ENCODE assay signal across 11 cellular contexts in genomic region chr22:28116261-28116673, GRCh38.
DNase-seq lines count a peak whose midpoint lies in the region; TF ChIP-seq lines count a peak whose summit lies in the region.
"Had no signal": no experiment of that assay in that cellular context is flagged by ENCODE, and none has a peak within 500 bp of the region (broad histone marks: within the 10 kb centered on the region; RNA-seq: fewer than 3 reads in every experiment).

No MANE protein-coding gene starts in this region.

- H3K36me3 ChIP-seq in osteoblast (ENCODE audit: insufficient read depth, low read length) (no peaks in the 10 kb centered on the region), stomach (no peaks in the 10 kb centered on the region)

- intact Hi-C loops in stomach (cut with DNase I; ENCODE audit: low total_unique reads): no loop called here

- H3K4me1 Mint-ChIP-seq in activated CD4-positive, alpha-beta memory T cell treated with anti-CD3 and anti-CD28 coated beads, Interleukin-2, amount 10 ng/mL, durations not matched to agents 7 days and 5 days: no peaks in the 10 kb centered on the region
- H3K4me1 Mint-ChIP-seq: activated CD4-positive, alpha-beta T cell treated with anti-CD3 and anti-CD28 coated beads, Interleukin-2, amount 10 ng/mL, durations not matched to agents 24 days and 14 days had no signal

- CTCF ChIA-PET in activated CD4-positive, alpha-beta memory T cell treated with anti-CD3 and anti-CD28 coated beads, Interleukin-2, amount 10 ng/mL, durations not matched to agents 7 days and 5 days (lab: Charles Lee): no interaction called here

- no peak for TF ChIP-seq CTCF in fibroblast of pulmonary artery (IDR thresholded peaks at IDR 0.05; ENCODE audit: low read length, missing control alignments)
- no peak for TF ChIP-seq CTCF in osteoblast (IDR thresholded peaks at IDR 0.05; ENCODE audit: extremely low read depth, low read depth, low read length)
- no peak for TF ChIP-seq CTCF in stomach (IDR thresholded peaks at IDR 0.05)

- H4K20me1 ChIP-seq in osteoblast (ENCODE audit: insufficient read depth, low read length): no peaks in the 10 kb centered on the region

- 44 to 79% (median 72%) methylated on average over 2 of the region's 2 CpGs for WGBS in stomach, 5 donors

- no peaks in the 10 kb centered on the region for H3K9me3 Mint-ChIP-seq in activated CD4-positive, alpha-beta memory T cell treated with anti-CD3 and anti-CD28 coated beads, Interleukin-2, amount 10 ng/mL, durations not matched to agents 7 days and 5 days
- H3K9me3 Mint-ChIP-seq: activated CD4-positive, alpha-beta T cell treated with anti-CD3 and anti-CD28 coated beads, Interleukin-2, amount 10 ng/mL, durations not matched to agents 24 days and 14 days; naive thymus-derived CD4-positive, alpha-beta T cell had no signal

- no peak overlapping the region for H3K27ac Mint-ChIP-seq in activated CD4-positive, alpha-beta memory T cell treated with anti-CD3 and anti-CD28 coated beads, Interleukin-2, amount 10 ng/mL, durations not matched to agents 7 days and 5 days
- H3K27ac Mint-ChIP-seq: activated CD4-positive, alpha-beta T cell treated with anti-CD3 and anti-CD28 coated beads, Interleukin-2, amount 10 ng/mL, durations not matched to agents 24 days and 14 days; naive thymus-derived CD4-positive, alpha-beta T cell had no signal

- H2AFZ ChIP-seq in osteoblast (ENCODE audit: low read length): no peak overlapping the region

- H3K27ac ChIP-seq in osteoblast (ENCODE audit: low read depth, low read length) (peak overlapping the region; percentile 84), stomach (peak overlapping the region in 1 of 5 donors; percentile 42)

- H3K27me3 Mint-ChIP-seq in activated CD4-positive, alpha-beta memory T cell treated with anti-CD3 and anti-CD28 coated beads, Interleukin-2, amount 10 ng/mL, durations not matched to agents 7 days and 5 days: peaks cover 4% of the 10 kb centered on the region

- H3K4me1 ChIP-seq in osteoblast (ENCODE audit: insufficient read depth, low read length) (peaks cover 62% of the 10 kb centered on the region), stomach (peaks cover 6 to 31% (median 17%) of the 10 kb centered on the region in 4 donors)

- no peak overlapping the region for H3K4me3 Mint-ChIP-seq in activated CD4-positive, alpha-beta memory T cell treated with anti-CD3 and anti-CD28 coated beads, Interleukin-2, amount 10 ng/mL, durations not matched to agents 7 days and 5 days
- H3K4me3 Mint-ChIP-seq: activated CD4-positive, alpha-beta T cell treated with anti-CD3 and anti-CD28 coated beads, Interleukin-2, amount 10 ng/mL, durations not matched to agents 24 days and 14 days; naive thymus-derived CD4-positive, alpha-beta T cell had no signal

- H3K9me3 ChIP-seq in osteoblast (ENCODE audit: low read depth, low read length) (no peaks in the 10 kb centered on the region), stomach (no peaks in the 10 kb centered on the region)

- H3K4me3 ChIP-seq in fibroblast of pulmonary artery (replicated peaks; ENCODE audit: low read depth, low read length) (no peak overlapping the region), osteoblast (ENCODE audit: insufficient read depth, low read length) (no peak overlapping the region), stomach (no peak overlapping the region)

- TF ChIP-seq EP300 in stomach (IDR thresholded peaks at IDR 0.05): no peak

- H3K36me3 Mint-ChIP-seq in activated CD4-positive, alpha-beta memory T cell treated with anti-CD3 and anti-CD28 coated beads, Interleukin-2, amount 10 ng/mL, durations not matched to agents 7 days and 5 days (ENCODE audit: low read depth): no peaks in the 10 kb centered on the region

- peak overlapping the region; percentile 62 for H3K4me2 ChIP-seq in osteoblast (ENCODE audit: insufficient read depth, low read length)

- peak; percentile 85 for DNase-seq in AG20443 (ENCODE audit: low spot score)
- peak; percentile 49 for DNase-seq in RPMI7951 (ENCODE audit: low read depth)
- DNase-seq in fibroblast of pulmonary artery (ENCODE audit: low read depth): peak; percentile 90
- peak; percentile 70 for DNase-seq in osteoblast (ENCODE audit: insufficient read length, low spot score, missing footprints)
- DNase-seq in activated CD4-positive, alpha-beta memory T cell treated with anti-CD3 and anti-CD28 coated beads, Interleukin-2, amount 10 ng/mL, durations not matched to agents 7 days and 5 days: no peak
- no peak for DNase-seq in HuH-7 (ENCODE audit: low spot score)
- no peak for DNase-seq in stomach
- DNase-seq in NOMO-1 treated with dmso at 0.1 percent for 144 hours (lab: John Stamatoyannopoulos, UW; ENCODE audit: unreplicated experiment): no peak
- DNase-seq: activated CD4-positive, alpha-beta T cell treated with anti-CD3 and anti-CD28 coated beads, Interleukin-2, amount 10 ng/mL, durations not matched to agents 24 days and 14 days; cortex of kidney; naive thymus-derived CD4-positive, alpha-beta T cell had no signal

- no peaks in the 10 kb centered on the region for H3K79me2 ChIP-seq in osteoblast (ENCODE audit: insufficient read depth, low read length)

- no peaks in the 10 kb centered on the region for H3K27me3 ChIP-seq in osteoblast (ENCODE audit: insufficient read depth, low read length)
- H3K27me3 ChIP-seq in stomach: no peaks in the 10 kb centered on the region

- no peak for TF ChIP-seq POLR2A in stomach (IDR thresholded peaks at IDR 0.05)

- POLR2A ChIA-PET in activated CD4-positive, alpha-beta memory T cell treated with anti-CD3 and anti-CD28 coated beads, Interleukin-2, amount 10 ng/mL, durations not matched to agents 7 days and 5 days (lab: Charles Lee): no interaction called here

Comparison
In these comparisons a context has a peak if more than half of its experiments do, and no peak if none do; other contexts are left out.
1. DNase-seq: peak in AG20443 (single experiment), RPMI7951 (single experiment), fibroblast of pulmonary artery (single experiment) and osteoblast (single experiment); none in activated CD4-positive, alpha-beta memory T cell treated with anti-CD3 and anti-CD28 coated beads, Interleukin-2, amount 10 ng/mL, durations not matched to agents 7 days and 5 days (single experiment), HuH-7 (single experiment), stomach (single experiment) and NOMO-1 treated with dmso at 0.1 percent for 144 hours (single experiment).